Comparison of ENCODE assay signal across 1 cellular context in the genomic region with DNA sequence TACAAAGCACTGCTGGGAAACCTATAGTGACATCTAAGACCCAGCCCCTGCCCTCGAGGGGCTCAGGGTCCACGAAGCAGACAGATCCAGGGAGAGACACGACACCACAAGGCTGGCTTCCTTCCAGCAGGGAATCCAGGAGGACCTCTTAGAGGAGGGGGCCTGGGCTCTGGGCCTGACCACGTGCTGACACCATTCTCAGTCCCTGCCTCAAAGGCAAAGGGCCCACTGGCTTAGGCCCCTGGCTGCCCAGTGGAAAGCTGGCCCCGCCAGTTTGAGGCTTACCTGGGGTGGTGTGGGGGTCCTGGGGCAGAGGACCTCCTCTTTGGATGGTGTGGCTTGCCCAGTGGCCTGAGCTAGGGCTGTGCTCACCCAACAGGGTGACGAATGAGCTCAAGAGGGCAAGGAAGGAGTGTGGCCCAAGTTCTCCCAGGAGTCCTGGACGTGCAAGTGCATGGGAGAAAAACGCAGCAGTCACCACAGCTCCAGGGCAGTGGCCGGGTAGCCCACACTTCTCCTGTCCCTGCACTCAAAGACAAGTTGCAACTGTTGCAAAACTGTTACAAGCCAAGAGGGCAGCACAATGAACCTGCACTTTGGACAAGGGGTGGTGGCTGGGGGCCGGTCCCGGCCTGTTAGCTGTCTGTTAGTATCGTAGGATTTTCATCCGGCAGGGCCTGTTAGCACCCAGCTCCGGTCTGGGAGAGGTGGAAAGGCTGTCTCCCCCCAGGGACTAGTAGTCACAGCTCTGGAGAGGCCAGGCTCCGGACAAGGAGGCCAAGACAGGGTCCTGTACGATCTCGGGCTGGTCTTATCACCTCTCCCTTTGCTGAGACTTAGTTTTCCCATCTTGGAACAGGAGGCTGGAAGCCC.
TF ChIP-seq lines count a peak whose summit lies in the region.

No MANE protein-coding gene starts in this region.

TF ChIP-seq in HepG2, 621 proteins besides CTCF, POLR2A, EP300 and RAD21 (continued from another document and continues in another):
- TF ChIP-seq, protein P1, sequence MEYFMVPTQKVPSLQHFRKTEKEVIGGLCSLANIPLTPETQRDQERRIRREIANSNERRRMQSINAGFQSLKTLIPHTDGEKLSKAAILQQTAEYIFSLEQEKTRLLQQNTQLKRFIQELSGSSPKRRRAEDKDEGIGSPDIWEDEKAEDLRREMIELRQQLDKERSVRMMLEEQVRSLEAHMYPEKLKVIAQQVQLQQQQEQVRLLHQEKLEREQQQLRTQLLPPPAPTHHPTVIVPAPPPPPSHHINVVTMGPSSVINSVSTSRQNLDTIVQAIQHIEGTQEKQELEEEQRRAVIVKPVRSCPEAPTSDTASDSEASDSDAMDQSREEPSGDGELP (IDR thresholded peaks at IDR 0.05; ENCODE audit: borderline replicate concordance, low read depth) = peak; percentile 62; the same call in 1 of the 2 replicates
- TF ChIP-seq KLF12 (CRISPR knock-in tag; IDR thresholded peaks at IDR 0.05; ENCODE audit: borderline replicate concordance) = no peak
- peak; percentile 99 for TF ChIP-seq PHF21A (CRISPR knock-in tag; IDR thresholded peaks at IDR 0.05)
- no peak for TF ChIP-seq MBNL3 (CRISPR knock-in tag; conservative IDR thresholded peaks at IDR 0.05)
- no peak for TF ChIP-seq SAFB2 (CRISPR knock-in tag; IDR thresholded peaks at IDR 0.05; ENCODE audit: borderline replicate concordance, low read depth)
- TF ChIP-seq, protein P2, sequence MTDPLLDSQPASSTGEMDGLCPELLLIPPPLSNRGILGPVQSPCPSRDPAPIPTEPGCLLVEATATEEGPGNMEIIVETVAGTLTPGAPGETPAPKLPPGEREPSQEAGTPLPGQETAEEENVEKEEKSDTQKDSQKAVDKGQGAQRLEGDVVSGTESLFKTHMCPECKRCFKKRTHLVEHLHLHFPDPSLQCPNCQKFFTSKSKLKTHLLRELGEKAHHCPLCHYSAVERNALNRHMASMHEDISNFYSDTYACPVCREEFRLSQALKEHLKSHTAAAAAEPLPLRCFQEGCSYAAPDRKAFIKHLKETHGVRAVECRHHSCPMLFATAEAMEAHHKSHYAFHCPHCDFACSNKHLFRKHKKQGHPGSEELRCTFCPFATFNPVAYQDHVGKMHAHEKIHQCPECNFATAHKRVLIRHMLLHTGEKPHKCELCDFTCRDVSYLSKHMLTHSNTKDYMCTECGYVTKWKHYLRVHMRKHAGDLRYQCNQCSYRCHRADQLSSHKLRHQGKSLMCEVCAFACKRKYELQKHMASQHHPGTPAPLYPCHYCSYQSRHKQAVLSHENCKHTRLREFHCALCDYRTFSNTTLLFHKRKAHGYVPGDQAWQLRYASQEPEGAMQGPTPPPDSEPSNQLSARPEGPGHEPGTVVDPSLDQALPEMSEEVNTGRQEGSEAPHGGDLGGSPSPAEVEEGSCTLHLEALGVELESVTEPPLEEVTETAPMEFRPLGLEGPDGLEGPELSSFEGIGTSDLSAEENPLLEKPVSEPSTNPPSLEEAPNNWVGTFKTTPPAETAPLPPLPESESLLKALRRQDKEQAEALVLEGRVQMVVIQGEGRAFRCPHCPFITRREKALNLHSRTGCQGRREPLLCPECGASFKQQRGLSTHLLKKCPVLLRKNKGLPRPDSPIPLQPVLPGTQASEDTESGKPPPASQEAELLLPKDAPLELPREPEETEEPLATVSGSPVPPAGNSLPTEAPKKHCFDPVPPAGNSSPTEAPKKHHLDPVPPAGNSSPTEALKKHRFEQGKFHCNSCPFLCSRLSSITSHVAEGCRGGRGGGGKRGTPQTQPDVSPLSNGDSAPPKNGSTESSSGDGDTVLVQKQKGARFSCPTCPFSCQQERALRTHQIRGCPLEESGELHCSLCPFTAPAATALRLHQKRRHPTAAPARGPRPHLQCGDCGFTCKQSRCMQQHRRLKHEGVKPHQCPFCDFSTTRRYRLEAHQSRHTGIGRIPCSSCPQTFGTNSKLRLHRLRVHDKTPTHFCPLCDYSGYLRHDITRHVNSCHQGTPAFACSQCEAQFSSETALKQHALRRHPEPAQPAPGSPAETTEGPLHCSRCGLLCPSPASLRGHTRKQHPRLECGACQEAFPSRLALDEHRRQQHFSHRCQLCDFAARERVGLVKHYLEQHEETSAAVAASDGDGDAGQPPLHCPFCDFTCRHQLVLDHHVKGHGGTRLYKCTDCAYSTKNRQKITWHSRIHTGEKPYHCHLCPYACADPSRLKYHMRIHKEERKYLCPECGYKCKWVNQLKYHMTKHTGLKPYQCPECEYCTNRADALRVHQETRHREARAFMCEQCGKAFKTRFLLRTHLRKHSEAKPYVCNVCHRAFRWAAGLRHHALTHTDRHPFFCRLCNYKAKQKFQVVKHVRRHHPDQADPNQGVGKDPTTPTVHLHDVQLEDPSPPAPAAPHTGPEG (CRISPR knock-in tag; IDR thresholded peaks at IDR 0.05) = no peak; the same call in 1 of the 2 replicates
- no peak for TF ChIP-seq TMF1 (CRISPR knock-in tag; IDR thresholded peaks at IDR 0.05; ENCODE audit: low read depth)
- TF ChIP-seq, protein P3, sequence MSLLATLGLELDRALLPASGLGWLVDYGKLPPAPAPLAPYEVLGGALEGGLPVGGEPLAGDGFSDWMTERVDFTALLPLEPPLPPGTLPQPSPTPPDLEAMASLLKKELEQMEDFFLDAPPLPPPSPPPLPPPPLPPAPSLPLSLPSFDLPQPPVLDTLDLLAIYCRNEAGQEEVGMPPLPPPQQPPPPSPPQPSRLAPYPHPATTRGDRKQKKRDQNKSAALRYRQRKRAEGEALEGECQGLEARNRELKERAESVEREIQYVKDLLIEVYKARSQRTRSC (CRISPR knock-in tag; IDR thresholded peaks at IDR 0.05; ENCODE audit: low read depth) = no peak; the same call in 1 of the 2 replicates
- TF ChIP-seq, protein P4, sequence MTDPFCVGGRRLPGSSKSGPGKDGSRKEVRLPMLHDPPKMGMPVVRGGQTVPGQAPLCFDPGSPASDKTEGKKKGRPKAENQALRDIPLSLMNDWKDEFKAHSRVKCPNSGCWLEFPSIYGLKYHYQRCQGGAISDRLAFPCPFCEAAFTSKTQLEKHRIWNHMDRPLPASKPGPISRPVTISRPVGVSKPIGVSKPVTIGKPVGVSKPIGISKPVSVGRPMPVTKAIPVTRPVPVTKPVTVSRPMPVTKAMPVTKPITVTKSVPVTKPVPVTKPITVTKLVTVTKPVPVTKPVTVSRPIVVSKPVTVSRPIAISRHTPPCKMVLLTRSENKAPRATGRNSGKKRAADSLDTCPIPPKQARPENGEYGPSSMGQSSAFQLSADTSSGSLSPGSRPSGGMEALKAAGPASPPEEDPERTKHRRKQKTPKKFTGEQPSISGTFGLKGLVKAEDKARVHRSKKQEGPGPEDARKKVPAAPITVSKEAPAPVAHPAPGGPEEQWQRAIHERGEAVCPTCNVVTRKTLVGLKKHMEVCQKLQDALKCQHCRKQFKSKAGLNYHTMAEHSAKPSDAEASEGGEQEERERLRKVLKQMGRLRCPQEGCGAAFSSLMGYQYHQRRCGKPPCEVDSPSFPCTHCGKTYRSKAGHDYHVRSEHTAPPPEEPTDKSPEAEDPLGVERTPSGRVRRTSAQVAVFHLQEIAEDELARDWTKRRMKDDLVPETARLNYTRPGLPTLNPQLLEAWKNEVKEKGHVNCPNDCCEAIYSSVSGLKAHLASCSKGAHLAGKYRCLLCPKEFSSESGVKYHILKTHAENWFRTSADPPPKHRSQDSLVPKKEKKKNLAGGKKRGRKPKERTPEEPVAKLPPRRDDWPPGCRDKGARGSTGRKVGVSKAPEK (CRISPR knock-in tag; IDR thresholded peaks at IDR 0.05; ENCODE audit: borderline replicate concordance) = no peak
- TF ChIP-seq ZNF737 (CRISPR knock-in tag; IDR thresholded peaks at IDR 0.05; ENCODE audit: borderline replicate concordance) = 0 out of 2 replicates have a peak, but pooled peaks have one; percentile 86
- TF ChIP-seq SNAPC2 (CRISPR knock-in tag; IDR thresholded peaks at IDR 0.05) = 0 out of 2 replicates have a peak, but pooled peaks have one; percentile 71
- TF ChIP-seq ZNF629 (CRISPR knock-in tag; conservative IDR thresholded peaks at IDR 0.05) = no peak
- TF ChIP-seq MBD4 (IDR thresholded peaks at IDR 0.05; ENCODE audit: borderline replicate concordance, low read length) = no peak
- TF ChIP-seq, protein P5, sequence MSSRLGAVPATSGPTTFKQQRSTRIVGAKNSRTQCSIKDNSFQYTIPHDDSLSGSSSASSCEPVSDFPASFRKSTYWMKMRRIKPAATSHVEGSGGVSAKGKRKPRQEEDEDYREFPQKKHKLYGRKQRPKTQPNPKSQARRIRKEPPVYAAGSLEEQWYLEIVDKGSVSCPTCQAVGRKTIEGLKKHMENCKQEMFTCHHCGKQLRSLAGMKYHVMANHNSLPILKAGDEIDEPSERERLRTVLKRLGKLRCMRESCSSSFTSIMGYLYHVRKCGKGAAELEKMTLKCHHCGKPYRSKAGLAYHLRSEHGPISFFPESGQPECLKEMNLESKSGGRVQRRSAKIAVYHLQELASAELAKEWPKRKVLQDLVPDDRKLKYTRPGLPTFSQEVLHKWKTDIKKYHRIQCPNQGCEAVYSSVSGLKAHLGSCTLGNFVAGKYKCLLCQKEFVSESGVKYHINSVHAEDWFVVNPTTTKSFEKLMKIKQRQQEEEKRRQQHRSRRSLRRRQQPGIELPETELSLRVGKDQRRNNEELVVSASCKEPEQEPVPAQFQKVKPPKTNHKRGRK (CRISPR knock-in tag; IDR thresholded peaks at IDR 0.05) = peak; percentile 16; the same call in 1 of the 2 replicates
- TF ChIP-seq, protein P6, sequence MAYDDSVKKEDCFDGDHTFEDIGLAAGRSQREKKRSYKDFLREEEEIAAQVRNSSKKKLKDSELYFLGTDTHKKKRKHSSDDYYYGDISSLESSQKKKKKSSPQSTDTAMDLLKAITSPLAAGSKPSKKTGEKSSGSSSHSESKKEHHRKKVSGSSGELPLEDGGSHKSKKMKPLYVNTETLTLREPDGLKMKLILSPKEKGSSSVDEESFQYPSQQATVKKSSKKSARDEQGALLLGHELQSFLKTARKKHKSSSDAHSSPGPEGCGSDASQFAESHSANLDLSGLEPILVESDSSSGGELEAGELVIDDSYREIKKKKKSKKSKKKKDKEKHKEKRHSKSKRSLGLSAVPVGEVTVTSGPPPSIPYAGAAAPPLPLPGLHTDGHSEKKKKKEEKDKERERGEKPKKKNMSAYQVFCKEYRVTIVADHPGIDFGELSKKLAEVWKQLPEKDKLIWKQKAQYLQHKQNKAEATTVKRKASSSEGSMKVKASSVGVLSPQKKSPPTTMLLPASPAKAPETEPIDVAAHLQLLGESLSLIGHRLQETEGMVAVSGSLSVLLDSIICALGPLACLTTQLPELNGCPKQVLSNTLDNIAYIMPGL (CRISPR knock-in tag; IDR thresholded peaks at IDR 0.05; ENCODE audit: borderline replicate concordance in 1 of 2, low read depth in 1 of 2) = peak; percentile 48 to 58; a peak in 3 of 4 replicates
- TF ChIP-seq, protein P7, sequence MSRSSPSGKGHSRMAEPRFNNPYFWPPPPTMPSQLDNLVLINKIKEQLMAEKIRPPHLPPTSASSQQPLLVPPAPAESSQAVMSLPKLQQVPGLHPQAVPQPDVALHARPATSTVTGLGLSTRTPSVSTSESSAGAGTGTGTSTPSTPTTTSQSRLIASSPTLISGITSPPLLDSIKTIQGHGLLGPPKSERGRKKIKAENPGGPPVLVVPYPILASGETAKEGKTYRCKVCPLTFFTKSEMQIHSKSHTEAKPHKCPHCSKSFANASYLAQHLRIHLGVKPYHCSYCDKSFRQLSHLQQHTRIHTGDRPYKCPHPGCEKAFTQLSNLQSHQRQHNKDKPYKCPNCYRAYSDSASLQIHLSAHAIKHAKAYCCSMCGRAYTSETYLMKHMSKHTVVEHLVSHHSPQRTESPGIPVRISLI (CRISPR knock-in tag; IDR thresholded peaks at IDR 0.05; ENCODE audit: borderline replicate concordance) = no peak; the same call in 1 of the 2 replicates
- peak; percentile 11 for TF ChIP-seq TBL1XR1 (IDR thresholded peaks at IDR 0.05; ENCODE audit: borderline replicate concordance, low read length, partially characterized antibody)
- TF ChIP-seq ZNF567 (CRISPR knock-in tag; IDR thresholded peaks at IDR 0.05; ENCODE audit: borderline replicate concordance) = no peak
- TF ChIP-seq ZIK1 (CRISPR knock-in tag; IDR thresholded peaks at IDR 0.05; ENCODE audit: borderline replicate concordance, low read depth) = no peak
- TF ChIP-seq ZBTB3 (CRISPR knock-in tag; IDR thresholded peaks at IDR 0.05; ENCODE audit: borderline replicate concordance, low read depth) = no peak
- TF ChIP-seq, protein P8, sequence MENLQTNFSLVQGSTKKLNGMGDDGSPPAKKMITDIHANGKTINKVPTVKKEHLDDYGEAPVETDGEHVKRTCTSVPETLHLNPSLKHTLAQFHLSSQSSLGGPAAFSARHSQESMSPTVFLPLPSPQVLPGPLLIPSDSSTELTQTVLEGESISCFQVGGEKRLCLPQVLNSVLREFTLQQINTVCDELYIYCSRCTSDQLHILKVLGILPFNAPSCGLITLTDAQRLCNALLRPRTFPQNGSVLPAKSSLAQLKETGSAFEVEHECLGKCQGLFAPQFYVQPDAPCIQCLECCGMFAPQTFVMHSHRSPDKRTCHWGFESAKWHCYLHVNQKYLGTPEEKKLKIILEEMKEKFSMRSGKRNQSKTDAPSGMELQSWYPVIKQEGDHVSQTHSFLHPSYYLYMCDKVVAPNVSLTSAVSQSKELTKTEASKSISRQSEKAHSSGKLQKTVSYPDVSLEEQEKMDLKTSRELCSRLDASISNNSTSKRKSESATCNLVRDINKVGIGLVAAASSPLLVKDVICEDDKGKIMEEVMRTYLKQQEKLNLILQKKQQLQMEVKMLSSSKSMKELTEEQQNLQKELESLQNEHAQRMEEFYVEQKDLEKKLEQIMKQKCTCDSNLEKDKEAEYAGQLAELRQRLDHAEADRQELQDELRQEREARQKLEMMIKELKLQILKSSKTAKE (CRISPR knock-in tag; IDR thresholded peaks at IDR 0.05; ENCODE audit: borderline replicate concordance) = peak; percentile 76; the same call in 1 of the 2 replicates
- TF ChIP-seq, protein P9, sequence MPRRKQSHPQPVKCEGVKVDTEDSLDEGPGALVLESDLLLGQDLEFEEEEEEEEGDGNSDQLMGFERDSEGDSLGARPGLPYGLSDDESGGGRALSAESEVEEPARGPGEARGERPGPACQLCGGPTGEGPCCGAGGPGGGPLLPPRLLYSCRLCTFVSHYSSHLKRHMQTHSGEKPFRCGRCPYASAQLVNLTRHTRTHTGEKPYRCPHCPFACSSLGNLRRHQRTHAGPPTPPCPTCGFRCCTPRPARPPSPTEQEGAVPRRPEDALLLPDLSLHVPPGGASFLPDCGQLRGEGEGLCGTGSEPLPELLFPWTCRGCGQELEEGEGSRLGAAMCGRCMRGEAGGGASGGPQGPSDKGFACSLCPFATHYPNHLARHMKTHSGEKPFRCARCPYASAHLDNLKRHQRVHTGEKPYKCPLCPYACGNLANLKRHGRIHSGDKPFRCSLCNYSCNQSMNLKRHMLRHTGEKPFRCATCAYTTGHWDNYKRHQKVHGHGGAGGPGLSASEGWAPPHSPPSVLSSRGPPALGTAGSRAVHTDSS (CRISPR knock-in tag; conservative IDR thresholded peaks at IDR 0.05) = no peak
- no peak; the same call in 1 of the 2 replicates for TF ChIP-seq CBX5 (CRISPR knock-in tag; IDR thresholded peaks at IDR 0.05; ENCODE audit: borderline replicate concordance)
- TF ChIP-seq, protein P10, sequence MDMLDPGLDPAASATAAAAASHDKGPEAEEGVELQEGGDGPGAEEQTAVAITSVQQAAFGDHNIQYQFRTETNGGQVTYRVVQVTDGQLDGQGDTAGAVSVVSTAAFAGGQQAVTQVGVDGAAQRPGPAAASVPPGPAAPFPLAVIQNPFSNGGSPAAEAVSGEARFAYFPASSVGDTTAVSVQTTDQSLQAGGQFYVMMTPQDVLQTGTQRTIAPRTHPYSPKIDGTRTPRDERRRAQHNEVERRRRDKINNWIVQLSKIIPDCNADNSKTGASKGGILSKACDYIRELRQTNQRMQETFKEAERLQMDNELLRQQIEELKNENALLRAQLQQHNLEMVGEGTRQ (IDR thresholded peaks at IDR 0.05; ENCODE audit: low read depth, low read length) = no peak
- TF ChIP-seq, protein P10 (CRISPR knock-in tag; IDR thresholded peaks at IDR 0.05; ENCODE audit: borderline replicate concordance) = no peak; the same call in 1 of the 2 replicates
- TF ChIP-seq ZNF83 (CRISPR knock-in tag; IDR thresholded peaks at IDR 0.05; ENCODE audit: borderline replicate concordance) = no peak
